In the genomic region with DNA sequence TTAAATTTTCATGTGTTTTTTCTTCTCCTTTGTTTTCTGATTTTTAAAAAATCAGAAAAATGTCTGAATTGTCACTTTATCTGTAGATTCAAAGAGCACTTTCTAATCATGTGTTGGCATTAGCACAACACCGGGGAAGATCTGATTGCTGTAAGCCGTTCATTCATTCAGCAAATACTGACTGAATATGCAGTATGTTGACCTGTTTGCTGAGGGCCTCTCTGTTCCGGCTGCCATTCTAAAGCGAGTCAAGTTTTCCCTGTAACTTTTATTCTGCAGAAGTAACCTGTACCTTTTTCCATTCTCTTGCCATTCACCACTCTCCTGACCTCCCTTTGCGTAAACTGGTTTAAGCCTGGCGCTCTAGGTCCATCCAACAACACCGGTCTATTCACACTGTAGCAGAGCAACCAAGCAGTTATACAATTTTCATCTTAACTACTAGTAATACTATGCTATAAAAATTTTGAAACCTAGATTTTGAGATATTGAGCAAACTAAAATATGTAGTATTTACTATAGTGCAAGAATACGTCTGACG, we compare ENCODE assay signal across 22 cellular contexts. TPM values are rescaled to one million over a fixed set of nuclear protein-coding genes. Genes with fewer than 3 reads are reported as not detected.
DNase-seq lines count a peak whose midpoint lies in the region; ATAC-seq, FAIRE-seq and TF ChIP-seq lines count a peak whose summit lies in the region.
"Had no signal": no experiment of that assay in that cellular context is flagged by ENCODE, and none has a peak within 500 bp of the region (broad histone marks: within the 10 kb centered on the region; RNA-seq: fewer than 3 reads in every experiment).

No MANE protein-coding gene starts in this region.

- peak overlapping the region in 9 of 10 donors; percentile 8 to 68 (median 41) for H3K4me3 ChIP-seq in heart right ventricle
- H3K4me3 ChIP-seq in right cardiac atrium (ENCODE audit: low read length), result peak overlapping the region; percentile 41
- H3K4me3 ChIP-seq in pancreas, result peak overlapping the region in 2 of 4 donors; percentile 10 to 15
- no peak overlapping the region for H3K4me3 ChIP-seq in HAP-1
- H3K4me3 ChIP-seq: GM23248 had no signal

- FAIRE-seq in pancreas (lab: Jason Lieb, UNC), result no peak
- FAIRE-seq: GM12892, RCC 7860 had no signal

- intact Hi-C loops in heart right ventricle (cut with DNase I), result loop anchor here in 1 of 10 donors (5.0 kb wide), 1 partner anchor 42 kb away; no protein-coding TSS in a partner anchor
- intact Hi-C loops in Right ventricle myocardium superior (cut with DNase I), result no loop called here
- intact Hi-C loops in right cardiac atrium (cut with DNase I), result no loop called here
- intact Hi-C loops in pancreas (cut with DNase I), result no loop called here

- no peaks in the 10 kb centered on the region for H3K4me1 Mint-ChIP-seq in activated naive CD8-positive, alpha-beta T cell treated with anti-CD3 and anti-CD28 coated beads, Interleukin-2, amount 50 U/mL, for 24 hours
- H3K4me1 Mint-ChIP-seq: CD8-positive, alpha-beta memory T cell had no signal

- H3K27me3 ChIP-seq in heart right ventricle (no peaks in the 10 kb centered on the region), right cardiac atrium (ENCODE audit: control insufficient read depth, insufficient read depth) (no peaks in the 10 kb centered on the region), pancreas (no peaks in the 10 kb centered on the region), HAP-1 (ENCODE audit: low read depth) (no peaks in the 10 kb centered on the region)

- ATAC-seq in heart right ventricle, result peak in 6 of 8 donors; percentile 8 to 27 (median 20)
- ATAC-seq in Right ventricle myocardium superior (ENCODE audit: poor library complexity), result no peak
- ATAC-seq in right cardiac atrium, result no peak
- ATAC-seq in pancreas, result peak in 3 of 4 donors; percentile 19 to 33 (median 22)
- no peak for ATAC-seq in activated naive CD8-positive, alpha-beta T cell treated with anti-CD3 and anti-CD28 coated beads, Interleukin-2, amount 50 U/mL, for 24 hours

- DNase-seq in heart right ventricle (no peak), Right ventricle myocardium superior (no peak), right cardiac atrium (no peak), pancreas (no peak), globus pallidus (ENCODE audit: low spot score) (no peak), HAP-1 (ENCODE audit: low spot score in 2 of 2) (no peak)
- no peak for DNase-seq in activated naive CD8-positive, alpha-beta T cell treated with anti-CD3 and anti-CD28 coated beads, Interleukin-2, amount 50 U/mL, for 24 hours
- DNase-seq: Calu3; CD8-positive, alpha-beta memory T cell; DMS153; GM23248; IMR-90; MV-4-11; NCI-H1694; NCI-H2081 treated with DMSO at 0.1 percent for 48 hours; NCI-H2171 treated with DMSO at 0.1 percent for 48 hours; NCI-H526; OCI-M1 had no signal

- H3K27ac ChIP-seq in heart right ventricle (peak overlapping the region in 8 of 10 donors; percentile 1 to 91 (median 61)), right cardiac atrium (ENCODE audit: low read length) (peak overlapping the region; percentile 86), pancreas (peak overlapping the region in 3 of 4 donors; percentile 19 to 65 (median 61))
- H3K27ac ChIP-seq: C4-2B, GM23248, KMS-11 had no signal

- no peak overlapping the region for H3K4me3 Mint-ChIP-seq in activated naive CD8-positive, alpha-beta T cell treated with anti-CD3 and anti-CD28 coated beads, Interleukin-2, amount 50 U/mL, for 24 hours
- H3K4me3 Mint-ChIP-seq: CD8-positive, alpha-beta memory T cell had no signal

- no peak overlapping the region for H3K27ac Mint-ChIP-seq in activated naive CD8-positive, alpha-beta T cell treated with anti-CD3 and anti-CD28 coated beads, Interleukin-2, amount 50 U/mL, for 24 hours
- H3K27ac Mint-ChIP-seq: CD8-positive, alpha-beta memory T cell had no signal

- in situ Hi-C loops in HAP-1 (cut with MboI; ENCODE audit: low sequenced_read_pairs), result no loop called here

- H3K27me3 Mint-ChIP-seq in activated naive CD8-positive, alpha-beta T cell treated with anti-CD3 and anti-CD28 coated beads, Interleukin-2, amount 50 U/mL, for 24 hours, result peaks cover 2% of the 10 kb centered on the region

- peaks cover 6% of the 10 kb centered on the region for H3K9me3 Mint-ChIP-seq in activated naive CD8-positive, alpha-beta T cell treated with anti-CD3 and anti-CD28 coated beads, Interleukin-2, amount 50 U/mL, for 24 hours

- peaks cover 0 to 9% (median 0%) of the 10 kb centered on the region in 9 donors for H3K36me3 ChIP-seq in heart right ventricle
- H3K36me3 ChIP-seq in pancreas, result no peaks in the 10 kb centered on the region
- H3K36me3 ChIP-seq in HAP-1 (replicated peaks), result no peaks in the 10 kb centered on the region

- H3K4me1 ChIP-seq in heart right ventricle (peaks cover 0 to 26% (median 14%) of the 10 kb centered on the region in 9 donors), right cardiac atrium (ENCODE audit: control insufficient read depth, insufficient read depth, low read length) (peaks cover 4% of the 10 kb centered on the region), pancreas (peaks cover 5 to 41% (median 18%) of the 10 kb centered on the region in 3 donors), HAP-1 (no peaks in the 10 kb centered on the region)

- TF ChIP-seq CTCF in heart right ventricle (IDR thresholded peaks at IDR 0.05) (no peak), pancreas (IDR thresholded peaks at IDR 0.05) (no peak)

- no peaks in the 10 kb centered on the region for H3K36me3 Mint-ChIP-seq in activated naive CD8-positive, alpha-beta T cell treated with anti-CD3 and anti-CD28 coated beads, Interleukin-2, amount 50 U/mL, for 24 hours (ENCODE audit: low read depth)
- H3K36me3 Mint-ChIP-seq: CD8-positive, alpha-beta memory T cell had no signal

- H3K9me3 ChIP-seq in heart right ventricle (no peaks in the 10 kb centered on the region), right cardiac atrium (ENCODE audit: control insufficient read depth, low read length) (no peaks in the 10 kb centered on the region), pancreas (no peaks in the 10 kb centered on the region), HAP-1 (no peaks in the 10 kb centered on the region)

- 47 to 69% methylated on average over 9 of the region's 9 CpGs for WGBS in heart right ventricle, 2 donors
- WGBS in right cardiac atrium, result 71% methylated on average over 9 of the region's 9 CpGs
- 25 to 40% methylated on average over 9 of the region's 9 CpGs for WGBS in pancreas, 2 donors

RNA-seq across cellular contexts. Expression of gene SORBS2, which starts 6.7 kb away (rescaled TPM):
- total RNA-seq in heart right ventricle (1,000 to 10,000 TPM in 8 of 10 donors, 100 to 1,000 TPM in 2; 975 to 3,169 (median 1,932) TPM), Right ventricle myocardium superior (819 TPM), right cardiac atrium (100 to 1,000 TPM; 578 to 776 (median 669) TPM), pancreas (100 to 1,000 TPM; 103 to 245 (median 145) TPM)
- polyA plus RNA-seq in heart right ventricle (100 to 1,000 TPM; 175 to 259 TPM), right cardiac atrium (181 TPM), pancreas (10 to 100 TPM; 61.7 to 74.9 TPM)
- total RNA-seq: CD8-positive, alpha-beta memory T cell had no signal
- polyA plus RNA-seq: CD8-positive, alpha-beta memory T cell; IMR-90 had no signal

Comparison
In these comparisons a context has a peak if more than half of its experiments do, and no peak if none do; other contexts are left out.
1. ATAC-seq: peak in heart right ventricle (6 of 8) and pancreas (3 of 4); none in Right ventricle myocardium superior (single experiment), right cardiac atrium (0 of 2) and activated naive CD8-positive, alpha-beta T cell treated with anti-CD3 and anti-CD28 coated beads, Interleukin-2, amount 50 U/mL, for 24 hours (single experiment).
2. Peak in every context shown above with its lines, with median percentiles within 50 percentile points of each other: H3K27ac ChIP-seq.